Comparison of ENCODE assay signal across 8 cellular contexts in the genomic region with DNA sequence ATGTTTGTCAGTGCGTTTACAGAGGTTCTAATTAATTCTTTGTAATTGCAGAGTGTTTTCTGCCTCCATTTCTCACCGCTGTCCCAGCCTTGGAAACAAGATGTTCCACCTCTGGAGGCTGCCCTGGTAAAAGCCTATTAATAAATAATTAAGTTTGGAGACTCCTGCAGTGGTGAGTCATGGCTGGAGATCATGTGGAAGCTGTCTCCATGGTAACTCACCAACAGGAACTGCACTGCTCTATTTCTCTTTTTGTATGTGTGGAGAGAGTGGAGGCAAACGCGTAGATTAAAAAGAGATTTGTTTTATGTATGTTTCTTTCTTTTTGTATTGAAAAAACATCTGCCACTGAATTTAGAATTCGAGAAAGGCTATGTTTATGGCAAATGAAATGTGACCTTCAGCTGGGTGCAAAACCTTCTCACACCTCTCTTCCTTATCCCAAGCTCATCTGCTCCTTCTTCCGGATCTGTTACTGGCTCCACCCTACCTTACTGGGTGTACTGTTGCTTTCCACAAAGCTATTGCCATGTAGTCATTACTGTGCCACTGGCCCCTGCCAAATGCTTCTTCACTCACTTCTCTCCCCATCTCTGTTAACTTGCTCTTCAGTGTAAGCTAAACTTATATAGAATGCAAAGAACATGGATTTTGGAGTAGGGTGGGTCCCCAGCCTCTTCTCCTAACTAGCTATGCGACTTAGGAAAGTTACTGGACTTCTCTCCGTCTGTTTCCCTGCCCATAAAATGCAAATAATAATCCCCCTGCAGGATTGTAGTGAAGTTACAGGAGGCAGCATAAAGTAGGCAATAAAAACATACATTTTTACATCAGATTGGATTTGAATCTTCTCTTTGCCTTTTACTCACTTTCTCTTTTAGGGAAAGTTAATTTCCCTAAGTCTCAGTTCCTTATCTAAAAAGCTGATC.
DNase-seq lines count a peak whose midpoint lies in the region; ATAC-seq and TF ChIP-seq lines count a peak whose summit lies in the region.

No MANE protein-coding gene starts in this region.

- CTCF ChIA-PET in Caco-2 (lab: Charles Lee) = no interaction called here

- no TSS peak for BruUV-seq in Caco-2 (replicated peaks; lab: Mats Ljungman, UMichigan)

- peak in 1 of 2 experiments; percentile 27 for DNase-seq in Caco-2
- peak; percentile 55 for DNase-seq in NCI-H2029 (lab: John Stamatoyannopoulos, UW)
- peak; percentile 56 for DNase-seq in cerebellar cortex (ENCODE audit: low spot score)
- DNase-seq in mesothelial cell of epicardium (ENCODE audit: low spot score in 2 of 2, unreplicated experiment in 2 of 2) = peak in 1 of 2 experiments; percentile 42
- DNase-seq in coronary artery (ENCODE audit: low spot score) = no peak
- DNase-seq in left colon = no peak
- DNase-seq in ecto neural progenitor cell (ENCODE audit: low spot score) = no peak

- H3K27me3 Mint-ChIP-seq in Caco-2 (ENCODE audit: insufficient read depth, unreplicated experiment) (no peaks in the 10 kb centered on the region), mesothelial cell of epicardium (ENCODE audit: low read depth) (no peaks in the 10 kb centered on the region)

- no peak overlapping the region for H3K4me3 ChIP-seq in Caco-2 (ENCODE audit: low read depth, low read length)
- no peak overlapping the region for H3K4me3 ChIP-seq in coronary artery

- H3K4me1 ChIP-seq in Caco-2 = no peaks in the 10 kb centered on the region

- TF ChIP-seq CTCF in Caco-2 (IDR thresholded peaks at IDR 0.05; ENCODE audit: insufficient read depth in 1 of 2, low read depth in 1 of 2, low read length in 1 of 2, severe bottlenecking in 1 of 2, unreplicated experiment in 1 of 2) (no peak), mesothelial cell of epicardium (IDR thresholded peaks at IDR 0.05; ENCODE audit: unreplicated experiment) (peak; percentile 24), coronary artery (IDR thresholded peaks at IDR 0.05) (no peak)

- H3K36me3 Mint-ChIP-seq in Caco-2 (ENCODE audit: insufficient read depth, unreplicated experiment) (no peaks in the 10 kb centered on the region), mesothelial cell of epicardium (no peaks in the 10 kb centered on the region)

- H3K27ac Mint-ChIP-seq in Caco-2 (ENCODE audit: unreplicated experiment) = no peak overlapping the region
- H3K27ac Mint-ChIP-seq in mesothelial cell of epicardium = peak overlapping the region; percentile 40

- H3K9me3 ChIP-seq in Caco-2 = no peaks in the 10 kb centered on the region

- H3K36me3 ChIP-seq in Caco-2 (ENCODE audit: control insufficient read depth, insufficient read depth, low read length) = no peaks in the 10 kb centered on the region

- H3K27ac ChIP-seq in coronary artery = no peak overlapping the region

- no peaks in the 10 kb centered on the region for H3K9me3 Mint-ChIP-seq in Caco-2 (ENCODE audit: unreplicated experiment)
- H3K9me3 Mint-ChIP-seq in mesothelial cell of epicardium = peaks cover 6% of the 10 kb centered on the region

- ATAC-seq in left colon (no peak), GM19351 (IDR thresholded peaks at IDR 0.05; ENCODE audit: unreplicated experiment) (no peak)

- POLR2A ChIA-PET in Caco-2 (lab: Charles Lee) = no interaction called here

- peaks cover 7% of the 10 kb centered on the region for H3K4me1 Mint-ChIP-seq in Caco-2 (ENCODE audit: low read depth, unreplicated experiment)
- H3K4me1 Mint-ChIP-seq in mesothelial cell of epicardium = peaks cover 23% of the 10 kb centered on the region

- intact Hi-C loops in Caco-2 (cut with micrococcal nuclease; ENCODE audit: unreplicated experiment) = no loop called here
- intact Hi-C loops in left colon (cut with DNase I, micrococcal nuclease) = no loop called here

- H3K27me3 ChIP-seq in Caco-2 (replicated peaks; ENCODE audit: control insufficient read depth, insufficient read depth, low read length) = no peaks in the 10 kb centered on the region

- H3K4me3 Mint-ChIP-seq in Caco-2 (ENCODE audit: unreplicated experiment) = peak overlapping the region; percentile 7
- H3K4me3 Mint-ChIP-seq in mesothelial cell of epicardium = peak overlapping the region; percentile 41

Comparison
In these comparisons a context has a peak if more than half of its experiments do, and no peak if none do; other contexts are left out.
1. DNase-seq: peak in NCI-H2029 (single experiment) and cerebellar cortex (single experiment); none in coronary artery (single experiment), left colon (0 of 2) and ecto neural progenitor cell (single experiment).